In genomic region chr5:172985596-172985995, GRCh38 we compare ENCODE assay signal across 9 cellular contexts. TPM values are rescaled to one million over a fixed set of nuclear protein-coding genes. Genes with fewer than 3 reads are reported as not detected.
A peak's percentile ranks its signal among the peaks of the same experiment; 100 is the strongest.
DNase-seq lines count a peak whose midpoint lies in the region; ATAC-seq and TF ChIP-seq lines count a peak whose summit lies in the region.
"Had no signal": no experiment of that assay in that cellular context is flagged by ENCODE, and none has a peak within 500 bp of the region (broad histone marks: within the 10 kb centered on the region; RNA-seq: fewer than 3 reads in every experiment).

No MANE protein-coding gene starts in this region.

- CTCF ChIA-PET in activated naive CD4-positive, alpha-beta T cell treated with anti-CD3 and anti-CD28 coated beads for 36 hours (lab: Charles Lee), result interaction anchor here (0.6 kb wide), 1 partner anchor 144 kb away, joined by 4 read pairs; no protein-coding TSS in a partner anchor

- no peak for TF ChIP-seq POLR2A in stomach (IDR thresholded peaks at IDR 0.05)

- no peaks in the 10 kb centered on the region for H3K27me3 ChIP-seq in stomach
- H3K27me3 ChIP-seq: SJCRH30 had no signal

- no peak for TF ChIP-seq CTCF in WI38 (IDR thresholded peaks at IDR 0.05; ENCODE audit: low read depth, low read length)
- TF ChIP-seq CTCF in fibroblast of pulmonary artery (IDR thresholded peaks at IDR 0.05; ENCODE audit: low read length, missing control alignments), result no peak
- no peak for TF ChIP-seq CTCF in stomach (IDR thresholded peaks at IDR 0.05)

- peaks cover 39% of the 10 kb centered on the region for H3K4me1 Mint-ChIP-seq in activated naive CD4-positive, alpha-beta T cell treated with anti-CD3 and anti-CD28 coated beads for 36 hours (ENCODE audit: low read depth)

- H3K36me3 ChIP-seq in stomach, result peaks cover 14 to 30% (median 28%) of the 10 kb centered on the region in 4 donors

- intact Hi-C loops in activated naive CD4-positive, alpha-beta T cell treated with anti-CD3 and anti-CD28 coated beads for 36 hours (cut with micrococcal nuclease), result loop anchor here (2.0 kb wide), 2 partner anchors 79 to 631 kb away; partner anchors contain the start of gene BOD1
- intact Hi-C loops in stomach (cut with DNase I; ENCODE audit: low total_unique reads), result loop anchor here (10.0 kb wide), 2 partner anchors 69 to 159 kb away; partner anchors contain the start of genes BNIP1 and CREBRF

- peak overlapping the region; percentile 33 for H3K4me3 Mint-ChIP-seq in activated naive CD4-positive, alpha-beta T cell treated with anti-CD3 and anti-CD28 coated beads for 36 hours

- peak overlapping the region in 3 of 5 donors; percentile 98 to 99 (median 99) for H3K27ac ChIP-seq in stomach
- H3K27ac ChIP-seq: SJCRH30 had no signal

- no peaks in the 10 kb centered on the region for H3K27me3 Mint-ChIP-seq in activated naive CD4-positive, alpha-beta T cell treated with anti-CD3 and anti-CD28 coated beads for 36 hours (ENCODE audit: low read depth)

- H3K36me3 Mint-ChIP-seq in activated naive CD4-positive, alpha-beta T cell treated with anti-CD3 and anti-CD28 coated beads for 36 hours (ENCODE audit: low read depth), result peaks cover 22% of the 10 kb centered on the region

- TF ChIP-seq EP300 in stomach (IDR thresholded peaks at IDR 0.05), result no peak

- ATAC-seq in HG03139 (IDR thresholded peaks at IDR 0.05; ENCODE audit: unreplicated experiment), result no peak

- H3K27ac Mint-ChIP-seq in activated naive CD4-positive, alpha-beta T cell treated with anti-CD3 and anti-CD28 coated beads for 36 hours, result peak overlapping the region; percentile 97

- H3K9me3 Mint-ChIP-seq in activated naive CD4-positive, alpha-beta T cell treated with anti-CD3 and anti-CD28 coated beads for 36 hours, result no peaks in the 10 kb centered on the region

- no peak for DNase-seq in activated naive CD4-positive, alpha-beta T cell treated with anti-CD3 and anti-CD28 coated beads for 36 hours
- no peak for DNase-seq in activated naive CD4-positive, alpha-beta T cell (lab: John Stamatoyannopoulos, UW)
- DNase-seq in fibroblast of pulmonary artery (ENCODE audit: low read depth), result no peak
- no peak for DNase-seq in stomach
- no peak for DNase-seq in GOT3 (lab: John Stamatoyannopoulos, UW)
- no peak for DNase-seq in HUDEP-2 (lab: John Stamatoyannopoulos, UW; ENCODE audit: unreplicated experiment in 76 of 76)
- DNase-seq: SJCRH30 had no signal

- peaks cover 17 to 60% (median 41%) of the 10 kb centered on the region in 4 donors for H3K4me1 ChIP-seq in stomach

- H3K4me3 ChIP-seq in WI38 (ENCODE audit: low read depth, low read length) (peak overlapping the region; percentile 26), fibroblast of pulmonary artery (replicated peaks; ENCODE audit: low read depth, low read length) (peak overlapping the region; percentile 28), stomach (peak overlapping the region in 2 of 4 donors; percentile 69 to 90)

- no peaks in the 10 kb centered on the region for H3K9me3 ChIP-seq in stomach
- H3K9me3 ChIP-seq: SJCRH30 had no signal

RNA-seq across cellular contexts. Expression of gene ATP6V0E1, which starts 2.0 kb away (rescaled TPM):
- total RNA-seq in activated naive CD4-positive, alpha-beta T cell treated with anti-CD3 and anti-CD28 coated beads for 36 hours, result 10 to 100 TPM; 70.9 to 71.9 TPM
- total RNA-seq in stomach, result 100 to 1,000 TPM in 4 of 5 donors, 10 to 100 TPM in 1; 18.0 to 134 (median 127) TPM
- 100 to 1,000 TPM; 158 to 328 (median 246) TPM for polyA plus RNA-seq in stomach

RNA-seq across cellular contexts. Expression of gene RPL26L1, which starts 26.4 kb away (rescaled TPM):
- total RNA-seq in activated naive CD4-positive, alpha-beta T cell treated with anti-CD3 and anti-CD28 coated beads for 36 hours, result 10 to 100 TPM; 75.4 to 82.7 TPM
- 10 to 100 TPM in 4 of 5 donors, 1 to 10 TPM in 1; 7.0 to 51.6 (median 21.9) TPM for total RNA-seq in stomach
- polyA plus RNA-seq in stomach, result 10 to 100 TPM; 39.9 to 62.1 (median 60.8) TPM
